In genomic region chr17:1956134-1956533, GRCh38 we compare ENCODE assay signal across 19 cellular contexts.
A peak's percentile ranks its signal among the peaks of the same experiment; 100 is the strongest.
DNase-seq lines count a peak whose midpoint lies in the region; ATAC-seq and TF ChIP-seq lines count a peak whose summit lies in the region.
"Had no signal": no experiment of that assay in that cellular context is flagged by ENCODE, and none has a peak within 500 bp of the region (broad histone marks: within the 10 kb centered on the region; RNA-seq: fewer than 3 reads in every experiment).

No MANE protein-coding gene starts in this region.

- ATAC-seq in HCT116 (no peak), GM21447 (IDR thresholded peaks at IDR 0.05; ENCODE audit: unreplicated experiment) (no peak)
- ATAC-seq: T-cell had no signal

- no CpG with 5 or more reads among the region's 13 CpGs for WGBS in neuronal stem cell (ENCODE audit: extremely low coverage in 2 of 2, insufficient read length in 2 of 2, insufficient replicate concordance in 1 of 2), 2 donors

- no TSS peak for BruUV-seq in HCT116 (replicated peaks; lab: Mats Ljungman, UMichigan)

- peaks cover 14 to 17% of the 10 kb centered on the region in 2 experiments for H3K4me1 ChIP-seq in HCT116 (ENCODE audit: control insufficient read depth in 1 of 2, insufficient read depth in 2 of 2, low read length in 2 of 2)
- peaks cover 8 to 21% of the 10 kb centered on the region in 2 donors for H3K4me1 ChIP-seq in neuronal stem cell (ENCODE audit: control insufficient read depth in 2 of 2, insufficient read depth in 1 of 2, low read depth in 1 of 2, low read length in 2 of 2)
- H3K4me1 ChIP-seq: Peyer's patch had no signal

- POLR2A ChIA-PET in HCT116 (lab: Charles Lee), result no interaction called here

- no peak overlapping the region for H2BK12ac ChIP-seq in neuronal stem cell (ENCODE audit: low read length)

- TF ChIP-seq CTCF in HCT116 (IDR thresholded peaks at IDR 0.05 in 2 of 3, conservative IDR thresholded peaks at IDR 0.05 in 1 of 3; ENCODE audit: borderline replicate concordance in 1 of 3, insufficient read depth in 1 of 3, low read depth in 2 of 3, low read length in 2 of 3), result no peak

- DNase-seq in HCT116 (ENCODE audit: low read depth, low spot score) (no peak), NCI-H146 (lab: John Stamatoyannopoulos, UW) (peak; percentile 75), NCI-H748 (lab: John Stamatoyannopoulos, UW; ENCODE audit: unreplicated experiment) (peak; percentile 71), neuronal stem cell (ENCODE audit: low spot score) (no peak), EL (no peak), CD1c-positive myeloid dendritic cell (ENCODE audit: extremely low spot score) (no peak)
- DNase-seq: BE2C; CD4-positive, CD25-positive, alpha-beta regulatory T cell; COR-L47; DND-41; GOT3; Kasumi-1; NCI-H1436; NCI-H2029; NCI-H524; Peyer's patch; SJCRH30; T-cell had no signal

- H2BK120ac ChIP-seq in neuronal stem cell (ENCODE audit: low read depth, low read length), result no peak overlapping the region

- H4K91ac ChIP-seq in neuronal stem cell (ENCODE audit: low read depth, low read length, poor library complexity), result no peak overlapping the region

- H2BK5ac ChIP-seq in neuronal stem cell (ENCODE audit: low read length), result no peak overlapping the region

- H3K9me2 ChIP-seq in HCT116 (ENCODE audit: insufficient read depth), result no peaks in the 10 kb centered on the region

- H3K9ac ChIP-seq in HCT116 (ENCODE audit: low read length) (no peak overlapping the region), neuronal stem cell (ENCODE audit: low read depth, low read length, poor library complexity) (no peak overlapping the region)

- H3K4me3 ChIP-seq in HCT116 (replicated peaks in 1 of 2; ENCODE audit: low read depth in 1 of 2, low read length in 2 of 2) (no peak overlapping the region), neuronal stem cell (ENCODE audit: low read length in 2 of 2) (no peak overlapping the region)
- H3K4me3 ChIP-seq: Peyer's patch, SJCRH30 had no signal

- CTCF ChIA-PET in HCT116 (lab: Charles Lee), result no interaction called here

- H3K4ac ChIP-seq in neuronal stem cell (ENCODE audit: low read length), result no peak overlapping the region

- H3K27ac ChIP-seq in HCT116 (ENCODE audit: low read depth, low read length) (no peak overlapping the region), neuronal stem cell (replicated peaks; ENCODE audit: low read length) (no peak overlapping the region)
- H3K27ac ChIP-seq: Peyer's patch, SJCRH30 had no signal

- no peaks in the 10 kb centered on the region for H4K20me1 ChIP-seq in HCT116 (ENCODE audit: insufficient read depth)

- intact Hi-C loops in HCT116 (cut with micrococcal nuclease), result no loop called here

- TF ChIP-seq RAD21 in HCT116 (IDR thresholded peaks at IDR 0.05; ENCODE audit: low read depth), result no peak

- H3K9me3 ChIP-seq in HCT116 (ENCODE audit: control insufficient read depth in 1 of 2, insufficient read depth in 1 of 2, low read depth in 1 of 2, low read length in 2 of 2), result no peaks in the 10 kb centered on the region
- no peaks in the 10 kb centered on the region for H3K9me3 ChIP-seq in neuronal stem cell (replicated peaks in 1 of 2; ENCODE audit: control insufficient read depth in 2 of 2, insufficient read depth in 1 of 2, low read depth in 1 of 2, low read length in 2 of 2)
- H3K9me3 ChIP-seq: BE2C, Peyer's patch, SJCRH30 had no signal

- H3K79me1 ChIP-seq in neuronal stem cell (ENCODE audit: low read depth, low read length), result no peaks in the 10 kb centered on the region

- H3K79me2 ChIP-seq in HCT116 (ENCODE audit: insufficient read depth, low read length), result no peaks in the 10 kb centered on the region

- H2BK15ac ChIP-seq in neuronal stem cell (ENCODE audit: low read length), result peak overlapping the region; percentile 76

- H3K18ac ChIP-seq in neuronal stem cell (ENCODE audit: low read length), result no peak overlapping the region

- H3K36me3 ChIP-seq in HCT116 (ENCODE audit: control insufficient read depth in 1 of 2, insufficient read depth in 2 of 2, low read length in 2 of 2), result no peaks in the 10 kb centered on the region
- H3K36me3 ChIP-seq in neuronal stem cell (replicated peaks in 1 of 2; ENCODE audit: control insufficient read depth in 2 of 2, insufficient read depth in 2 of 2, low read length in 2 of 2), result no peaks in the 10 kb centered on the region
- H3K36me3 ChIP-seq: BE2C, Peyer's patch, SJCRH30 had no signal

- H2AK5ac ChIP-seq in neuronal stem cell (ENCODE audit: low read depth, low read length), result peak overlapping the region; percentile 73

- RAD21 ChIA-PET in HCT116 (lab: Charles Lee; ENCODE audit: low non-redundant PET in 1 of 2, low total read pairs in 2 of 2, uncharacterized antibody in 2 of 2, unreplicated experiment in 2 of 2), result no interaction called here

- H3K14ac ChIP-seq in neuronal stem cell (ENCODE audit: low read length), result peak overlapping the region; percentile 15

- H2AFZ ChIP-seq in HCT116 (ENCODE audit: low read depth, low read length, poor library complexity, severe bottlenecking) (no peak overlapping the region), neuronal stem cell (ENCODE audit: low read length) (no peak overlapping the region)

- H3K27me3 ChIP-seq in HCT116 (ENCODE audit: insufficient read depth, low read length) (no peaks in the 10 kb centered on the region), neuronal stem cell (ENCODE audit: control insufficient read depth in 3 of 3, insufficient read depth in 3 of 3, low read depth in 1 of 3, low read length in 3 of 3) (peaks cover 0 to 7% (median 0%) of the 10 kb centered on the region in 3 experiments)
- H3K27me3 ChIP-seq: BE2C, Peyer's patch, SJCRH30 had no signal

- H3K4me2 ChIP-seq in HCT116 (ENCODE audit: low read length) (0 out of 2 replicates have a peak overlapping the region, but pooled peaks have one; percentile 30), neuronal stem cell (ENCODE audit: insufficient read depth, low read length, poor library complexity, severe bottlenecking) (no peak overlapping the region)

- no peak overlapping the region for H3K23ac ChIP-seq in neuronal stem cell (ENCODE audit: low read depth, low read length, poor library complexity)

- no peak overlapping the region for H4K8ac ChIP-seq in neuronal stem cell (ENCODE audit: low read depth, low read length)

- no peak for TF ChIP-seq POLR2A in HCT116 (IDR thresholded peaks at IDR 0.05; ENCODE audit: borderline replicate concordance, extremely low read depth, insufficient read depth, insufficient read length)

TF ChIP-seq in HCT116, 20 proteins besides CTCF, POLR2A, EP300 and RAD21 (continues in another document):
- TF ChIP-seq FOSL1 (IDR thresholded peaks at IDR 0.05; ENCODE audit: low read depth) (no peak), EZH2 (IDR thresholded peaks at IDR 0.05) (no peak), SIN3A (IDR thresholded peaks at IDR 0.05; ENCODE audit: low read depth) (no peak), CBX3 (IDR thresholded peaks at IDR 0.05; ENCODE audit: low read depth) (no peak), EZH2phosphoT487 (IDR thresholded peaks at IDR 0.05; ENCODE audit: borderline replicate concordance) (no peak), EGR1 (IDR thresholded peaks at IDR 0.05; ENCODE audit: low read depth) (no peak), POLR2AphosphoS5 (IDR thresholded peaks at IDR 0.05; ENCODE audit: low read depth, low read length) (no peak), JUND (IDR thresholded peaks at IDR 0.05) (no peak)
- TF ChIP-seq, protein P1, sequence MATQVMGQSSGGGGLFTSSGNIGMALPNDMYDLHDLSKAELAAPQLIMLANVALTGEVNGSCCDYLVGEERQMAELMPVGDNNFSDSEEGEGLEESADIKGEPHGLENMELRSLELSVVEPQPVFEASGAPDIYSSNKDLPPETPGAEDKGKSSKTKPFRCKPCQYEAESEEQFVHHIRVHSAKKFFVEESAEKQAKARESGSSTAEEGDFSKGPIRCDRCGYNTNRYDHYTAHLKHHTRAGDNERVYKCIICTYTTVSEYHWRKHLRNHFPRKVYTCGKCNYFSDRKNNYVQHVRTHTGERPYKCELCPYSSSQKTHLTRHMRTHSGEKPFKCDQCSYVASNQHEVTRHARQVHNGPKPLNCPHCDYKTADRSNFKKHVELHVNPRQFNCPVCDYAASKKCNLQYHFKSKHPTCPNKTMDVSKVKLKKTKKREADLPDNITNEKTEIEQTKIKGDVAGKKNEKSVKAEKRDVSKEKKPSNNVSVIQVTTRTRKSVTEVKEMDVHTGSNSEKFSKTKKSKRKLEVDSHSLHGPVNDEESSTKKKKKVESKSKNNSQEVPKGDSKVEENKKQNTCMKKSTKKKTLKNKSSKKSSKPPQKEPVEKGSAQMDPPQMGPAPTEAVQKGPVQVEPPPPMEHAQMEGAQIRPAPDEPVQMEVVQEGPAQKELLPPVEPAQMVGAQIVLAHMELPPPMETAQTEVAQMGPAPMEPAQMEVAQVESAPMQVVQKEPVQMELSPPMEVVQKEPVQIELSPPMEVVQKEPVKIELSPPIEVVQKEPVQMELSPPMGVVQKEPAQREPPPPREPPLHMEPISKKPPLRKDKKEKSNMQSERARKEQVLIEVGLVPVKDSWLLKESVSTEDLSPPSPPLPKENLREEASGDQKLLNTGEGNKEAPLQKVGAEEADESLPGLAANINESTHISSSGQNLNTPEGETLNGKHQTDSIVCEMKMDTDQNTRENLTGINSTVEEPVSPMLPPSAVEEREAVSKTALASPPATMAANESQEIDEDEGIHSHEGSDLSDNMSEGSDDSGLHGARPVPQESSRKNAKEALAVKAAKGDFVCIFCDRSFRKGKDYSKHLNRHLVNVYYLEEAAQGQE (IDR thresholded peaks at IDR 0.05; ENCODE audit: low read depth), result no peak
- TF ChIP-seq, protein P2, sequence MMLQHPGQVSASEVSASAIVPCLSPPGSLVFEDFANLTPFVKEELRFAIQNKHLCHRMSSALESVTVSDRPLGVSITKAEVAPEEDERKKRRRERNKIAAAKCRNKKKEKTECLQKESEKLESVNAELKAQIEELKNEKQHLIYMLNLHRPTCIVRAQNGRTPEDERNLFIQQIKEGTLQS (IDR thresholded peaks at IDR 0.05), result no peak
- TF ChIP-seq, protein P3, sequence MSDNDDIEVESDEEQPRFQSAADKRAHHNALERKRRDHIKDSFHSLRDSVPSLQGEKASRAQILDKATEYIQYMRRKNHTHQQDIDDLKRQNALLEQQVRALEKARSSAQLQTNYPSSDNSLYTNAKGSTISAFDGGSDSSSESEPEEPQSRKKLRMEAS (IDR thresholded peaks at IDR 0.05), result no peak

Comparison
In these comparisons a context has a peak if more than half of its experiments do, and no peak if none do; other contexts are left out.
1. DNase-seq: peak in NCI-H146 (single experiment) and NCI-H748 (single experiment); none in HCT116 (single experiment), neuronal stem cell (single experiment), EL (single experiment) and CD1c-positive myeloid dendritic cell (single experiment).